8 cellular contexts compared by ENCODE assay signal in genomic region chr11:7514099-7514725, GRCh38. TPM values are rescaled to one million over a fixed set of nuclear protein-coding genes. Genes with fewer than 3 reads are reported as not detected.
A peak's percentile ranks its signal among the peaks of the same experiment; 100 is the strongest.
DNase-seq lines count a peak whose midpoint lies in the region; ATAC-seq, FAIRE-seq and TF ChIP-seq lines count a peak whose summit lies in the region.

No MANE protein-coding gene starts in this region.

- H3K4me1 ChIP-seq in adipocyte (ENCODE audit: control insufficient read depth, insufficient read depth, low read length), result peaks cover 30% of the 10 kb centered on the region
- peaks cover 31 to 36% of the 10 kb centered on the region in 2 donors for H3K4me1 ChIP-seq in gastrocnemius medialis

- peak in 1 of 2 donors; percentile 22 for TF ChIP-seq POLR2A in gastrocnemius medialis (IDR thresholded peaks at IDR 0.05)

- peak overlapping the region; percentile 69 for H3K4me3 ChIP-seq in AG04450 (ENCODE audit: low read depth, low read length)
- H3K4me3 ChIP-seq in HL-60 (replicated peaks; ENCODE audit: insufficient read depth, low read length), result peak overlapping the region; percentile 78
- H3K4me3 ChIP-seq in adipocyte (ENCODE audit: low read length), result peak overlapping the region; percentile 90
- peak overlapping the region; percentile 55 to 89 (median 84) for H3K4me3 ChIP-seq in gastrocnemius medialis

- peak overlapping the region; percentile 88 for H3K9ac ChIP-seq in adipocyte (ENCODE audit: low read length)

- ATAC-seq in GM18907 (IDR thresholded peaks at IDR 0.05; ENCODE audit: unreplicated experiment) (peak; percentile 17), gastrocnemius medialis (peak; percentile 2 to 7)

- intact Hi-C loops in gastrocnemius medialis (cut with DNase I; ENCODE audit: low total_unique reads), result loop anchor here (5.0 kb wide), 2 partner anchors 72 to 178 kb away; no protein-coding TSS in a partner anchor

- FAIRE-seq in RCC 7860 (lab: Jason Lieb, UNC), result no peak

- TF ChIP-seq CTCF in AG04450 (IDR thresholded peaks at IDR 0.05; ENCODE audit: low read depth, low read length), result no peak
- no peak for TF ChIP-seq CTCF in HL-60 (IDR thresholded peaks at IDR 0.05; ENCODE audit: insufficient read depth, low read length)
- TF ChIP-seq CTCF in gastrocnemius medialis (IDR thresholded peaks at IDR 0.05 in 4 of 5, conservative IDR thresholded peaks at IDR 0.05 in 1 of 5), result peak in 1 of 5 experiments; percentile 26

- in situ Hi-C loops in gastrocnemius medialis (cut with MboI; ENCODE audit: low sequenced_read_pairs in 4 of 4), result no loop called here

- no peaks in the 10 kb centered on the region for H3K36me3 ChIP-seq in adipocyte (ENCODE audit: control insufficient read depth, insufficient read depth, low read length, severe bottlenecking)
- H3K36me3 ChIP-seq in gastrocnemius medialis, result no peaks in the 10 kb centered on the region

- POLR2A ChIA-PET in AG04450 (lab: Yijun Ruan, JAX), result no interaction called here

- no peak overlapping the region for H3K27ac ChIP-seq in AG04450 (ENCODE audit: low read depth, low read length)
- peak overlapping the region; percentile 68 for H3K27ac ChIP-seq in HL-60 (replicated peaks)
- H3K27ac ChIP-seq in gastrocnemius medialis, result peak overlapping the region; percentile 84 to 95 (median 94)

- H3K9me3 ChIP-seq in AG04450 (ENCODE audit: control insufficient read depth, insufficient read depth, low read length) (peaks cover 6% of the 10 kb centered on the region; the same call in 1 of the 2 replicates), adipocyte (ENCODE audit: control insufficient read depth, low read length) (no peaks in the 10 kb centered on the region), gastrocnemius medialis (no peaks in the 10 kb centered on the region)

- H3K27me3 ChIP-seq in AG04450 (ENCODE audit: control insufficient read depth, insufficient read depth, low read length), result peaks cover 26% of the 10 kb centered on the region
- H3K27me3 ChIP-seq in HL-60 (ENCODE audit: insufficient read depth, poor library complexity, severe bottlenecking), result no peaks in the 10 kb centered on the region
- H3K27me3 ChIP-seq in adipocyte (replicated peaks; ENCODE audit: control insufficient read depth, insufficient read depth, low read length), result no peaks in the 10 kb centered on the region
- no peaks in the 10 kb centered on the region for H3K27me3 ChIP-seq in gastrocnemius medialis

- DNase-seq in AG04450 (ENCODE audit: low read depth, low spot score) (no peak), HL-60 (ENCODE audit: low read depth in 1 of 2, low spot score in 1 of 2) (no peak), adipocyte (ENCODE audit: low read depth) (peak; percentile 31), hepatic stellate cell (ENCODE audit: low spot score) (peak; percentile 19), gastrocnemius medialis (no peak), RCC 7860 (ENCODE audit: low spot score) (no peak), epidermal melanocyte (ENCODE audit: insufficient read length, low spot score) (no peak)

- CTCF ChIA-PET in AG04450 (lab: Charles Lee), result interaction anchor here (0.6 to 2.0 kb wide), 11 partner anchors 7 to 181 kb away, joined by 3 to 9 read pairs (median 5); no protein-coding TSS in a partner anchor

RNA-seq across cellular contexts. Expression of gene PPFIBP2, which starts 0.4 kb away (rescaled TPM):
- 4.1 and 7.0 TPM in 2 replicates for polyA plus RNA-seq in AG04450 (2011; rRNA removed)
- polyA minus RNA-seq in AG04450 (2011; rRNA and poly(A)+ RNA removed), result 12.8 and 14.8 TPM in 2 replicates
- 10 to 100 TPM; 10.5 to 33.5 (median 25.4) TPM for total RNA-seq in gastrocnemius medialis

RNA-seq across cellular contexts. Expression of gene OLFML1, which starts 28.9 kb away (rescaled TPM):
- polyA plus RNA-seq in AG04450 (2011; rRNA removed), result 0.10 and 0.21 TPM in 2 replicates
- polyA minus RNA-seq in AG04450 (2011; rRNA and poly(A)+ RNA removed), result 0.28 TPM in 1 of 2 replicates, not detected in the other
- 1 to 10 TPM; 1.7 to 4.0 (median 2.4) TPM for total RNA-seq in gastrocnemius medialis

Comparison
In these comparisons a context has a peak if more than half of its experiments do, and no peak if none do; other contexts are left out.
1. DNase-seq: peak in adipocyte (single experiment) and hepatic stellate cell (single experiment); none in AG04450 (single experiment), HL-60 (0 of 2), gastrocnemius medialis (0 of 2), RCC 7860 (single experiment) and epidermal melanocyte (single experiment).
2. Peak in every context shown above with its lines, with median percentiles within 50 percentile points of each other: H3K4me3 ChIP-seq.